In genomic region chr7:36366005-36366583, GRCh38 we compare ENCODE assay signal across 10 cellular contexts. TPM values are rescaled to one million over a fixed set of nuclear protein-coding genes. Genes with fewer than 3 reads are reported as not detected.
DNase-seq lines count a peak whose midpoint lies in the region; ATAC-seq lines count a peak whose summit lies in the region.
"Had no signal": no experiment of that assay in that cellular context is flagged by ENCODE, and none has a peak within 500 bp of the region (broad histone marks: within the 10 kb centered on the region; RNA-seq: fewer than 3 reads in every experiment).

No MANE protein-coding gene starts in this region.

- POLR2A ChIA-PET in activated CD4-positive, alpha-beta memory T cell treated with anti-CD3 and anti-CD28 coated beads, Interleukin-2, amount 10 ng/mL, durations not matched to agents 7 days and 5 days (lab: Charles Lee), result interaction anchor here (2.7 kb wide), 1 partner anchor 24 kb away, joined by 31 read pairs; the partner anchor contains the start of gene ANLN

- H3K9me3 Mint-ChIP-seq in activated CD4-positive, alpha-beta memory T cell treated with anti-CD3 and anti-CD28 coated beads, Interleukin-2, amount 10 ng/mL, durations not matched to agents 7 days and 5 days, result no peaks in the 10 kb centered on the region
- H3K9me3 Mint-ChIP-seq in stimulated activated memory B cell treated with anti-CD40 and anti-IgM and Interleukin-4, amounts not matched to agents 10 μg/mL and 1 μg/mL and 100 μg/mL, for 72 hours, result no peaks in the 10 kb centered on the region

- peaks cover 9% of the 10 kb centered on the region for H3K4me1 Mint-ChIP-seq in activated CD4-positive, alpha-beta memory T cell treated with anti-CD3 and anti-CD28 coated beads, Interleukin-2, amount 10 ng/mL, durations not matched to agents 7 days and 5 days
- no peaks in the 10 kb centered on the region for H3K4me1 Mint-ChIP-seq in stimulated activated memory B cell treated with anti-CD40 and anti-IgM and Interleukin-4, amounts not matched to agents 10 μg/mL and 1 μg/mL and 100 μg/mL, for 72 hours

- no peak overlapping the region for H3K27ac ChIP-seq in right cardiac atrium (ENCODE audit: low read length)

- CTCF ChIA-PET in activated CD4-positive, alpha-beta memory T cell treated with anti-CD3 and anti-CD28 coated beads, Interleukin-2, amount 10 ng/mL, durations not matched to agents 7 days and 5 days (lab: Charles Lee), result interaction anchor here (0.7 to 3.2 kb wide), 9 partner anchors 9 to 78 kb away, joined by 3 to 77 read pairs (median 7); partner anchors contain the start of gene ANLN

- no peaks in the 10 kb centered on the region for H3K4me1 ChIP-seq in right cardiac atrium (ENCODE audit: control insufficient read depth, insufficient read depth, low read length)

- no peaks in the 10 kb centered on the region for H3K9me3 ChIP-seq in right cardiac atrium (ENCODE audit: control insufficient read depth, low read length)

- H3K4me3 ChIP-seq in right cardiac atrium (ENCODE audit: low read length), result peak overlapping the region; percentile 73

- H3K27ac Mint-ChIP-seq in activated CD4-positive, alpha-beta memory T cell treated with anti-CD3 and anti-CD28 coated beads, Interleukin-2, amount 10 ng/mL, durations not matched to agents 7 days and 5 days, result no peak overlapping the region
- no peak overlapping the region for H3K27ac Mint-ChIP-seq in stimulated activated memory B cell treated with anti-CD40 and anti-IgM and Interleukin-4, amounts not matched to agents 10 μg/mL and 1 μg/mL and 100 μg/mL, for 72 hours

- H3K27me3 Mint-ChIP-seq in activated CD4-positive, alpha-beta memory T cell treated with anti-CD3 and anti-CD28 coated beads, Interleukin-2, amount 10 ng/mL, durations not matched to agents 7 days and 5 days, result peaks cover 32% of the 10 kb centered on the region
- H3K27me3 Mint-ChIP-seq in stimulated activated memory B cell treated with anti-CD40 and anti-IgM and Interleukin-4, amounts not matched to agents 10 μg/mL and 1 μg/mL and 100 μg/mL, for 72 hours, result no peaks in the 10 kb centered on the region

- 78% methylated on average over 9 of the region's 9 CpGs for WGBS in right cardiac atrium

- H3K27me3 ChIP-seq in right cardiac atrium (ENCODE audit: control insufficient read depth, insufficient read depth), result no peaks in the 10 kb centered on the region

- DNase-seq in NCI-H1694 treated with DMSO at 0.1 percent for 48 hours (lab: John Stamatoyannopoulos, UW), result peak; percentile 15
- no peak for DNase-seq in NCI-H1694 (lab: John Stamatoyannopoulos, UW)
- no peak for DNase-seq in activated CD4-positive, alpha-beta memory T cell treated with anti-CD3 and anti-CD28 coated beads, Interleukin-2, amount 10 ng/mL, durations not matched to agents 7 days and 5 days
- DNase-seq in right cardiac atrium, result no peak
- no peak for DNase-seq in dedifferentiated amniotic fluid mesenchymal stem cell (ENCODE audit: extremely low spot score)
- DNase-seq: central memory CD4-positive, alpha-beta T cell; NCI-H187 treated with DMSO at 0.1 percent for 48 hours had no signal

- H3K4me3 Mint-ChIP-seq in activated CD4-positive, alpha-beta memory T cell treated with anti-CD3 and anti-CD28 coated beads, Interleukin-2, amount 10 ng/mL, durations not matched to agents 7 days and 5 days, result peak overlapping the region; percentile 89
- H3K4me3 Mint-ChIP-seq in stimulated activated memory B cell treated with anti-CD40 and anti-IgM and Interleukin-4, amounts not matched to agents 10 μg/mL and 1 μg/mL and 100 μg/mL, for 72 hours, result peak overlapping the region; percentile 90

- intact Hi-C loops in right cardiac atrium (cut with DNase I), result no loop called here

- no peak for ATAC-seq in right cardiac atrium
- no peak for ATAC-seq in stimulated activated memory B cell treated with anti-CD40 and anti-IgM and Interleukin-4, amounts not matched to agents 10 μg/mL and 1 μg/mL and 100 μg/mL, for 72 hours
- ATAC-seq in HG03520 (IDR thresholded peaks at IDR 0.05; ENCODE audit: unreplicated experiment), result no peak
- ATAC-seq in GM21786 (IDR thresholded peaks at IDR 0.05; ENCODE audit: unreplicated experiment), result no peak

- H3K36me3 Mint-ChIP-seq in activated CD4-positive, alpha-beta memory T cell treated with anti-CD3 and anti-CD28 coated beads, Interleukin-2, amount 10 ng/mL, durations not matched to agents 7 days and 5 days (ENCODE audit: low read depth), result no peaks in the 10 kb centered on the region
- no peaks in the 10 kb centered on the region for H3K36me3 Mint-ChIP-seq in stimulated activated memory B cell treated with anti-CD40 and anti-IgM and Interleukin-4, amounts not matched to agents 10 μg/mL and 1 μg/mL and 100 μg/mL, for 72 hours

RNA-seq across cellular contexts. Expression of gene ANLN, which starts 23.6 kb away (rescaled TPM):
- total RNA-seq in activated CD4-positive, alpha-beta memory T cell treated with anti-CD3 and anti-CD28 coated beads, Interleukin-2, amount 10 ng/mL, durations not matched to agents 7 days and 5 days, result 10 to 100 TPM; 65.1 to 69.0 TPM
- total RNA-seq in right cardiac atrium, result 1 to 10 TPM; 1.4 to 4.1 (median 3.5) TPM
- 0.77 TPM for polyA plus RNA-seq in right cardiac atrium

Comparison
In these comparisons a context has a peak if more than half of its experiments do, and no peak if none do; other contexts are left out.
1. RNA of gene ANLN, which starts 23.6 kb away (total RNA-seq): 65.1 to 69.0 TPM in activated CD4-positive, alpha-beta memory T cell treated with anti-CD3 and anti-CD28 coated beads, Interleukin-2, amount 10 ng/mL, durations not matched to agents 7 days and 5 days; 1.4 to 4.1 TPM in right cardiac atrium; every median in the first group is over 10 times any median in the second.